Comparison of ENCODE assay signal across 20 cellular contexts in genomic region chr2:173394575-173394974, GRCh38.
"Had no signal": no experiment of that assay in that cellular context is flagged by ENCODE, and none has a peak within 500 bp of the region (broad histone marks: within the 10 kb centered on the region; RNA-seq: fewer than 3 reads in every experiment).

No MANE protein-coding gene starts in this region.

- H3K9ac ChIP-seq: parathyroid adenoma had no signal

- H3K4me1 Mint-ChIP-seq: memory B cell; naive thymus-derived CD4-positive, alpha-beta T cell; stimulated activated memory B cell treated with anti-CD40 and anti-IgM and Interleukin-4, amounts not matched to agents 10 μg/mL and 1 μg/mL and 100 μg/mL, for 72 hours; stimulated activated naive CD8-positive, alpha-beta T cell treated with anti-CD3 and anti-CD28 coated beads, Interleukin-15, amount 100 ng/mL, for 72 hours had no signal

- ATAC-seq: left lobe of liver; lower lobe of right lung; naive thymus-derived CD4-positive, alpha-beta T cell; right lobe of liver; stimulated activated memory B cell treated with anti-CD40 and anti-IgM and Interleukin-4, amounts not matched to agents 10 μg/mL and 1 μg/mL and 100 μg/mL, for 72 hours; stimulated activated naive CD8-positive, alpha-beta T cell treated with anti-CD3 and anti-CD28 coated beads, Interleukin-15, amount 100 ng/mL, for 72 hours had no signal

- H3K4me3 ChIP-seq: coronary artery, heart left ventricle, lower lobe of right lung, prostate gland, right lobe of liver, testis, tibial nerve had no signal

- H3K27ac Mint-ChIP-seq: memory B cell; naive thymus-derived CD4-positive, alpha-beta T cell; stimulated activated memory B cell treated with anti-CD40 and anti-IgM and Interleukin-4, amounts not matched to agents 10 μg/mL and 1 μg/mL and 100 μg/mL, for 72 hours; stimulated activated naive CD8-positive, alpha-beta T cell treated with anti-CD3 and anti-CD28 coated beads, Interleukin-15, amount 100 ng/mL, for 72 hours had no signal

- DNase-seq: central memory CD4-positive, alpha-beta T cell; effector CD4-positive, alpha-beta T cell; heart left ventricle; hypothalamus; islet precursor cell; lower lobe of right lung; naive thymus-derived CD4-positive, alpha-beta T cell; nephron progenitor cell; right lobe of liver; stimulated activated CD4-positive, alpha-beta T cell treated with anti-CD3 and anti-CD28 coated beads, Interleukin-4, amount 100 ng/mL, for 1 hour; stimulated activated CD8-positive, alpha-beta memory T cell treated with anti-CD3 and anti-CD28 coated beads, Interleukin-4, amount 100 ng/mL, for 48 hours; stimulated activated naive CD8-positive, alpha-beta T cell treated with anti-CD3 and anti-CD28 coated beads, Interleukin-15, amount 100 ng/mL, for 72 hours; testis had no signal

- H3K36me3 ChIP-seq: heart left ventricle, lower lobe of right lung, prostate gland, right lobe of liver, tibial nerve had no signal

- H3K36me3 Mint-ChIP-seq: memory B cell; naive thymus-derived CD4-positive, alpha-beta T cell; stimulated activated memory B cell treated with anti-CD40 and anti-IgM and Interleukin-4, amounts not matched to agents 10 μg/mL and 1 μg/mL and 100 μg/mL, for 72 hours had no signal

- H3K27me3 ChIP-seq: testis had no signal

- H3K27ac ChIP-seq: coronary artery, lower lobe of right lung, parathyroid adenoma, prostate gland, right lobe of liver, testis, tibial nerve had no signal

- H3K9me3 Mint-ChIP-seq: memory B cell; naive thymus-derived CD4-positive, alpha-beta T cell; nephron progenitor cell; stimulated activated memory B cell treated with anti-CD40 and anti-IgM and Interleukin-4, amounts not matched to agents 10 μg/mL and 1 μg/mL and 100 μg/mL, for 72 hours; stimulated activated naive CD8-positive, alpha-beta T cell treated with anti-CD3 and anti-CD28 coated beads, Interleukin-15, amount 100 ng/mL, for 72 hours had no signal

- H3K4me3 Mint-ChIP-seq: memory B cell; naive thymus-derived CD4-positive, alpha-beta T cell; nephron progenitor cell; stimulated activated memory B cell treated with anti-CD40 and anti-IgM and Interleukin-4, amounts not matched to agents 10 μg/mL and 1 μg/mL and 100 μg/mL, for 72 hours; stimulated activated naive CD8-positive, alpha-beta T cell treated with anti-CD3 and anti-CD28 coated beads, Interleukin-15, amount 100 ng/mL, for 72 hours had no signal

- H3K9me3 ChIP-seq: heart left ventricle, lower lobe of right lung, prostate gland, right lobe of liver, testis, tibial nerve had no signal

- H3K4me1 ChIP-seq: lower lobe of right lung, parathyroid adenoma, prostate gland, right lobe of liver, testis, tibial nerve had no signal
